ENCODE assay signal across 8 cellular contexts in the genomic region with DNA sequence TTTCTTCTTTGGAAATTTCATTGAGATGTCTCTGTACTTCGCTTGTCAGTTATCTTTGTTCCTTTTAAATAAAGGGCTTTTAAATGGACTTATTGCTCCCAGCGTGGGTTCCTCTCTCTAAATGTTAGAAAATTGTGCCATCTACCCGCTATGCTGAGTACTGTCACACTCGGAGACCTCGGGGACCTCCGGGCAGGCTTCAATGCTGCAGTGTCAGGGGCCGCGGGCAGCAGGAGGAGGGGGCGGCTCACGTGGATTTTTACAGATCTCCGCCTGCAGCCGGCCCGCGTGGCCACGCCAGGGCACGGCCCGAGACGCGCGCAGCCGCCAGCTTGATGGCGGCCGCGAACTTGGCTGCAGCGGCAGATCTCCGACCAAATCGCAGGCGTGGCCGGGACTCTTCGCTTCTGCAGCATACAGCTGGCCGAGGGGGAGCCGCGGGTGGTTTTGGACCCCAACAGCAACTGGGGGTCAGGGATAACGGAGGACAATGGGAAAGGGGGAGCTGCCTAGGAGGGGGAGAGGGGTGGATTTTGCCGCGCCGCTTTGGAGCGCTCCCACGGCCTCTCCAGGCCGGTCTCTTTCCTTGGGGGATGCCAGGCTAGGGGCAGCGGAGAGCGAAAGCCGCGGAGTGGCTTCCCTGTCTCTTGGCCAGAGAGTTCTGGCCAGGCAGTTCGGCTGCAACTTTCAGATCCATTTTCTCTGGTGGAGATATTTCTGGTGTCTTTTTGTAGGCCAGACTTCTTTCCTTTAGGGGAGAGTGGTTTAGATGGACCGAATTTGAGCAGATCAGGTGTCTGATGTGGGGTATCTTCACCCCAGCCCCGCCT. TPM values are rescaled to one million over a fixed set of nuclear protein-coding genes. Genes with fewer than 3 reads are reported as not detected.
A peak's percentile ranks its signal among the peaks of the same experiment; 100 is the strongest.
DNase-seq lines count a peak whose midpoint lies in the region; ATAC-seq and TF ChIP-seq lines count a peak whose summit lies in the region.

No MANE protein-coding gene starts in this region.

- peak overlapping the region; percentile 58 for H3K4me3 Mint-ChIP-seq in progenitor cell of endocrine pancreas (ENCODE audit: low read depth)

- peak; percentile 57 for ATAC-seq in GM21529 (IDR thresholded peaks at IDR 0.05; ENCODE audit: unreplicated experiment)
- peak; percentile 62 to 85 (median 76) for ATAC-seq in heart left ventricle
- no peak for ATAC-seq in HG03175 (IDR thresholded peaks at IDR 0.05; ENCODE audit: unreplicated experiment)

- peak; percentile 39 for TF ChIP-seq CTCF in WI38 (IDR thresholded peaks at IDR 0.05; ENCODE audit: low read depth, low read length)
- peak; percentile 44 to 77 (median 68) for TF ChIP-seq CTCF in heart left ventricle (IDR thresholded peaks at IDR 0.05)
- peak; percentile 73 for TF ChIP-seq CTCF in progenitor cell of endocrine pancreas (IDR thresholded peaks at IDR 0.05; ENCODE audit: unreplicated experiment)

- H3K36me3 ChIP-seq in heart left ventricle, result no peaks in the 10 kb centered on the region

- H3K36me3 Mint-ChIP-seq in progenitor cell of endocrine pancreas (ENCODE audit: insufficient read depth), result peaks cover 7% of the 10 kb centered on the region

- H3K9me3 Mint-ChIP-seq in progenitor cell of endocrine pancreas (ENCODE audit: low read depth), result no peaks in the 10 kb centered on the region

- 2 to 5% (median 3%) methylated on average over 30 to 47 of the region's 47 CpGs for WGBS in heart left ventricle, 4 donors

- intact Hi-C loops in heart left ventricle (cut with DNase I), result loop anchor here in 9 of 10 donors (1.0 to 10.0 kb wide), 9 partner anchors 741 to 1678 kb away; no protein-coding TSS in a partner anchor

- peaks cover 0 to 76% (median 22%) of the 10 kb centered on the region in 12 donors for H3K4me1 ChIP-seq in heart left ventricle

- peaks cover 0 to 95% (median 20%) of the 10 kb centered on the region in 9 donors for H3K27me3 ChIP-seq in heart left ventricle

- H3K27ac ChIP-seq in heart left ventricle, result peak overlapping the region; percentile 2 to 96 (median 92)

- peak overlapping the region; percentile 0 for H3K27ac Mint-ChIP-seq in progenitor cell of endocrine pancreas

- peak overlapping the region; percentile 51 for H3K4me3 ChIP-seq in WI38 (ENCODE audit: low read depth, low read length)
- peak overlapping the region; percentile 22 to 91 (median 67) for H3K4me3 ChIP-seq in heart left ventricle

- DNase-seq in COR-L47 (lab: John Stamatoyannopoulos, UW) (peak; percentile 63), MV-4-11 (lab: John Stamatoyannopoulos, UW) (peak; percentile 61), heart left ventricle (peak in 4 of 5 donors; percentile 74 to 85 (median 82)), progenitor cell of endocrine pancreas (ENCODE audit: low spot score, unreplicated experiment) (no peak), NCI-H345 (lab: John Stamatoyannopoulos, UW) (no peak)

- H3K27me3 Mint-ChIP-seq in progenitor cell of endocrine pancreas, result peaks cover 73% of the 10 kb centered on the region

- H3K9me3 ChIP-seq in heart left ventricle, result no peaks in the 10 kb centered on the region

- peaks cover 55% of the 10 kb centered on the region for H3K4me1 Mint-ChIP-seq in progenitor cell of endocrine pancreas (ENCODE audit: low read depth)

- peak in 1 of 2 donors; percentile 45 for TF ChIP-seq POLR2A in heart left ventricle (IDR thresholded peaks at IDR 0.05)

RNA-seq across cellular contexts. Expression of a gene that starts 15.3 kb away (rescaled TPM):
- total RNA-seq in heart left ventricle, result 10 to 100 TPM; 11.9 to 22.4 (median 16.5) TPM
- 10 to 100 TPM; 11.8 to 16.1 TPM for polyA plus RNA-seq in heart left ventricle
- total RNA-seq in progenitor cell of endocrine pancreas, result 40.3 and 48.6 TPM in 2 replicates

Comparison
In these comparisons a context has a peak if more than half of its experiments do, and no peak if none do; other contexts are left out.
1. DNase-seq: peak in COR-L47 (single experiment), MV-4-11 (single experiment) and heart left ventricle (4 of 5); none in progenitor cell of endocrine pancreas (single experiment) and NCI-H345 (single experiment).
2. Peak in every context shown above with its lines, with median percentiles within 50 percentile points of each other: CTCF ChIP-seq.